Comparison of ENCODE assay signal across 8 cellular contexts in the genomic region with DNA sequence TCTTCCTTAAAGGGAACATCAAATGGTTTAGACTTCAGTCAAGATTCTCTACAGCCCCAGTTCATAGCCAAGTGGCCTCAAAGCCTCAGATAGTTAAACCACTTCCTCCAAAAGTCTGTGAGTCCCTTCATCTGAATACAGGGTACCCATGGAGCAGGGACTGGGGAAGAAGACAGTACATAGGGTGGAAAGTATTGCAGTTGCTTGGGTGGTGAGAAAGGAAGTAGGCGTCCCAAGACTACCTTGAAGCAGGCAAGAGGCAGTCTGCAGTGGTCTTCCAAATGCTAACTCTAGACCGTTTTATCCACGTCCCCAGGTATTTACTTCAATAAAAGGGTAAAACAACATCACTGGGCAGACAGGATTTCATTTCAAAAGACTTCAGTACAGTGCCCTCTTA. TPM values are rescaled to one million over a fixed set of nuclear protein-coding genes. Genes with fewer than 3 reads are reported as not detected.
DNase-seq lines count a peak whose midpoint lies in the region; ATAC-seq and TF ChIP-seq lines count a peak whose summit lies in the region.

No MANE protein-coding gene starts in this region.

- TF ChIP-seq EP300 in ovary (IDR thresholded peaks at IDR 0.05): no peak

- H3K9me3 ChIP-seq in effector memory CD4-positive, alpha-beta T cell (ENCODE audit: control insufficient read depth, low read length): no peaks in the 10 kb centered on the region
- H3K9me3 ChIP-seq in ovary: no peaks in the 10 kb centered on the region

- peak overlapping the region; percentile 99 for H3K4me3 ChIP-seq in effector memory CD4-positive, alpha-beta T cell (ENCODE audit: insufficient read depth, low read depth, low read length, poor library complexity, severe bottlenecking)
- peak overlapping the region; percentile 48 for H3K4me3 ChIP-seq in ovary

- H3K27ac ChIP-seq in effector memory CD4-positive, alpha-beta T cell (ENCODE audit: insufficient read depth, low read length, poor library complexity, severe bottlenecking): peak overlapping the region; percentile 90
- H3K27ac ChIP-seq in ovary: no peak overlapping the region

- TF ChIP-seq CTCF in ovary (IDR thresholded peaks at IDR 0.05): no peak

- WGBS in ovary, 3 donors: 67 to 83% (median 78%) methylated on average over 3 of the region's 3 CpGs

- intact Hi-C loops in ovary (cut with DNase I): loop anchor here in 1 of 4 donors (10.0 kb wide), 1 partner anchor 174 kb away; no protein-coding TSS in a partner anchor

- H3K36me3 ChIP-seq in effector memory CD4-positive, alpha-beta T cell (ENCODE audit: control insufficient read depth, insufficient read depth, low read length): no peaks in the 10 kb centered on the region
- no peaks in the 10 kb centered on the region for H3K36me3 ChIP-seq in ovary

- peaks cover 46% of the 10 kb centered on the region for H3K4me1 ChIP-seq in effector memory CD4-positive, alpha-beta T cell (ENCODE audit: control insufficient read depth, insufficient read depth, low read length, poor library complexity, severe bottlenecking)
- H3K4me1 ChIP-seq in ovary (ENCODE audit: insufficient read depth): peaks cover 5% of the 10 kb centered on the region

- peak; percentile 15 to 33 for ATAC-seq in activated CD4-positive, CD25-positive, alpha-beta regulatory T cell treated with anti-CD3 and anti-CD28 coated beads, Interleukin-2, amount 50 U/mL, for 24 hours

- TF ChIP-seq POLR2A in ovary (IDR thresholded peaks at IDR 0.05): no peak

- H3K27me3 ChIP-seq in effector memory CD4-positive, alpha-beta T cell (replicated peaks; ENCODE audit: control insufficient read depth, insufficient read depth, low read length, poor library complexity, severe bottlenecking): no peaks in the 10 kb centered on the region
- no peaks in the 10 kb centered on the region for H3K27me3 ChIP-seq in ovary

- no peak for DNase-seq in activated CD4-positive, CD25-positive, alpha-beta regulatory T cell treated with anti-CD3 and anti-CD28 coated beads, Interleukin-2, amount 50 U/mL, for 72 hours
- DNase-seq in T follicular helper cell (ENCODE audit: low read depth) (peak; percentile 11), ovary (no peak), amniotic stem cell (lab: John Stamatoyannopoulos, UW) (no peak), NCI-H2171 treated with DMSO at 0.1 percent for 48 hours (lab: John Stamatoyannopoulos, UW) (no peak), mucosa of gallbladder (ENCODE audit: low spot score) (no peak)
- peak in 1 of 3 donors; percentile 26 for DNase-seq in effector memory CD4-positive, alpha-beta T cell

RNA-seq across cellular contexts. Expression of a gene that starts 2.0 kb away (rescaled TPM):
- total RNA-seq in ovary (100 to 1,000 TPM in 1 of 7 donors, 10 to 100 TPM in 6; 54.8 to 116 (median 72.7) TPM), mucosa of gallbladder (75.0 TPM)
- polyA plus RNA-seq in ovary: 10 to 100 TPM; 37.2 to 94.3 TPM
